9 cellular contexts compared by ENCODE assay signal in the genomic region with DNA sequence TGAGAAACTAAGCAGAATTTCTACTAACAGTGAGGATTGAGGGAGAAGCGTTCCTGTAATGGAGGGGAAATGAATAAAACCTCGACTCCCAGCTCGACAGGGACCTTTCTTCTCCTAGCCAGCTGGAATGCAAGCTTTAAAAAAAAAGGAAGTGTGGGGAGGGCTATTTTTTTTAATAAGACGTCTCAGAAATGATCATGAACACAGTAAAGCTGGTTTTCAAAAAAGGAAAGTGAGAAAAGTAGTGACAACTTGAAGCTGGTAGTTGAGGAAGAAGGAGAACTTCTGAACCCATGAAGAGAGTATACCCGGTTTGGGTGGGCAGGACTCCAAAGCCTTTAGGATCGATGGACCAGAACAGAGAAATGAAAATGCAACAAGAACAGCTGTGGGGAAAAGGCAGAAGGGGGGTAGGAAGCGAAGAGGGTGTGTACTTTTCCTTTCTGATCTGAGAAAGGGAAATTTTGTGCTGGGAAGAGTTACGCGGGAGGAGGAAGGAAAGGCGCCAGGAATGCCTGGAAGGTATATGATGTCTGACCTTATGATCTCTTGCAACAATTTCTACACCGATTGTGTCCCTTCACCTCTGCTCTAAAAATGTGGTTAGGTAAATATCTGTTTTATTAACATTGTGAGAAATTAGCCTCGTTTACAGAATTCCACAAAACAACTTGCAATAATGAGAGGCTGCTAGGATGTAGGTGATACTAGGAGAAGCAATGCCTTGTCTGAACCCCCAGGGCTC. TPM values are rescaled to one million over a fixed set of nuclear protein-coding genes. Genes with fewer than 3 reads are reported as not detected.
A peak's percentile ranks its signal among the peaks of the same experiment; 100 is the strongest.
DNase-seq lines count a peak whose midpoint lies in the region; ATAC-seq and TF ChIP-seq lines count a peak whose summit lies in the region.
"Had no signal": no experiment of that assay in that cellular context is flagged by ENCODE, and none has a peak within 500 bp of the region (broad histone marks: within the 10 kb centered on the region; RNA-seq: fewer than 3 reads in every experiment).

No MANE protein-coding gene starts in this region.

- no TSS peak for BruUV-seq in Panc1 (replicated peaks; lab: Mats Ljungman, UMichigan)

- DNase-seq in CD14-positive monocyte (ENCODE audit: low spot score): no peak
- DNase-seq in Panc1 (ENCODE audit: low read depth, low spot score): no peak
- no peak for DNase-seq in fibroblast of pulmonary artery (ENCODE audit: low read depth)
- no peak for DNase-seq in ovary
- no peak for DNase-seq in stimulated activated CD4-positive, alpha-beta T cell treated with anti-CD3 and anti-CD28 coated beads, Interleukin-4, amount 100 ng/mL, for 24 hours
- no peak for DNase-seq in foreskin keratinocyte
- no peak for DNase-seq in epidermal melanocyte (ENCODE audit: insufficient read length, low spot score)
- no peak for DNase-seq in NCI-H1436 treated with DMSO at 0.1 percent for 48 hours (lab: John Stamatoyannopoulos, UW)
- DNase-seq: NCI-H1092 treated with DMSO at 0.1 percent for 48 hours had no signal

- H3K27ac Mint-ChIP-seq in CD14-positive monocyte: peak overlapping the region; percentile 36 to 81 (median 63)

- ATAC-seq in Panc1 (peak; percentile 54), foreskin keratinocyte (no peak)

- H3K4me1 Mint-ChIP-seq in CD14-positive monocyte: peaks cover 40% of the 10 kb centered on the region

- H3K36me3 Mint-ChIP-seq in CD14-positive monocyte: peaks cover 15 to 26% of the 10 kb centered on the region in 2 donors

- peaks cover 38 to 61% (median 56%) of the 10 kb centered on the region in 3 donors for H3K27me3 Mint-ChIP-seq in CD14-positive monocyte (ENCODE audit: low read depth in 3 of 3)

- no peak for TF ChIP-seq EP300 in ovary (IDR thresholded peaks at IDR 0.05)

- H3K4me1 ChIP-seq in Panc1 (ENCODE audit: control insufficient read depth, insufficient read depth, low read length) (peaks cover 59% of the 10 kb centered on the region), ovary (ENCODE audit: insufficient read depth) (peaks cover 6% of the 10 kb centered on the region), foreskin keratinocyte (peaks cover 17% of the 10 kb centered on the region)

- H3K27ac ChIP-seq in Panc1 (ENCODE audit: low read length) (peak overlapping the region; percentile 98), ovary (no peak overlapping the region), foreskin keratinocyte (no peak overlapping the region)

- intact Hi-C loops in CD14-positive monocyte (cut with micrococcal nuclease): no loop called here
- intact Hi-C loops in Panc1 (cut with micrococcal nuclease; ENCODE audit: unreplicated experiment): no loop called here
- intact Hi-C loops in ovary (cut with DNase I): no loop called here

- no peaks in the 10 kb centered on the region for H3K36me3 ChIP-seq in Panc1 (ENCODE audit: control insufficient read depth, insufficient read depth, low read length)
- no peaks in the 10 kb centered on the region for H3K36me3 ChIP-seq in ovary

- in situ Hi-C loops in Panc1 (cut with HindIII; ENCODE audit: low pct_unique_long_range_greater_than_20kb, low sequenced_read_pairs): no loop called here

- CTCF ChIA-PET in Panc1 (lab: Charles Lee): interaction anchor here (1.1 kb wide), 1 partner anchor 22 kb away, joined by 5 read pairs; a partner anchor contains a TSS

- peak overlapping the region; percentile 30 to 59 for H3K4me3 ChIP-seq in Panc1 (ENCODE audit: low read depth in 2 of 2, low read length in 2 of 2)
- H3K4me3 ChIP-seq in fibroblast of pulmonary artery (replicated peaks; ENCODE audit: low read depth, low read length): peak overlapping the region; percentile 35
- peak overlapping the region; percentile 29 for H3K4me3 ChIP-seq in ovary

- peak overlapping the region; percentile 75 to 90 for H3K4me3 Mint-ChIP-seq in CD14-positive monocyte

- no peaks in the 10 kb centered on the region for H3K9me3 ChIP-seq in Panc1 (ENCODE audit: control insufficient read depth, insufficient read depth, low read depth, low read length)
- H3K9me3 ChIP-seq in ovary: no peaks in the 10 kb centered on the region

- TF ChIP-seq POLR2A in ovary (IDR thresholded peaks at IDR 0.05): no peak

- H3K9me3 Mint-ChIP-seq in CD14-positive monocyte: peaks cover 0 to 11% (median 6%) of the 10 kb centered on the region in 7 donors

- POLR2A ChIA-PET in Panc1 (lab: Charles Lee): interaction anchor here (0.6 to 0.7 kb wide), 2 partner anchors 23 to 33 kb away, joined by 3 to 4 read pairs; a partner anchor contains a TSS

- 8 to 26% (median 13%) methylated on average over 12 of the region's 12 CpGs for WGBS in ovary, 3 donors

- no peaks in the 10 kb centered on the region for H3K27me3 ChIP-seq in Panc1 (ENCODE audit: control insufficient read depth, insufficient read depth, low read length)
- no peaks in the 10 kb centered on the region for H3K27me3 ChIP-seq in ovary
- no peaks in the 10 kb centered on the region for H3K27me3 ChIP-seq in foreskin keratinocyte

- TF ChIP-seq CTCF in CD14-positive monocyte (IDR thresholded peaks at IDR 0.05): no peak
- no peak for TF ChIP-seq CTCF in Panc1 (IDR thresholded peaks at IDR 0.05)
- no peak for TF ChIP-seq CTCF in fibroblast of pulmonary artery (IDR thresholded peaks at IDR 0.05; ENCODE audit: low read length, missing control alignments)
- TF ChIP-seq CTCF in ovary (IDR thresholded peaks at IDR 0.05): no peak
- TF ChIP-seq CTCF in foreskin keratinocyte (conservative IDR thresholded peaks at IDR 0.05): no peak

RNA-seq across cellular contexts. Expression of a gene that starts 22.6 kb away (rescaled TPM):
- 100 to 1,000 TPM; 162 to 250 TPM for polyA plus RNA-seq in CD14-positive monocyte
- 86.7 TPM for total RNA-seq in Panc1 (2021; ENCODE audit: unreplicated experiment)
- polyA plus RNA-seq in Panc1 (2012; ENCODE audit: insufficient read length): 142 TPM
- total RNA-seq in ovary: 10 to 100 TPM in 4 of 7 donors, 1 to 10 TPM in 3; 5.4 to 34.5 (median 12.5) TPM
- polyA plus RNA-seq in ovary: 10 to 100 TPM; 11.7 to 24.5 TPM
- 0.17 and 0.25 TPM in 2 replicates for total RNA-seq in foreskin keratinocyte
- 0.06 and 0.07 TPM in 2 replicates for polyA plus RNA-seq in foreskin keratinocyte
